Comparison of ENCODE assay signal across 8 cellular contexts in genomic region chr2:54652540-54652939, GRCh38.
DNase-seq lines count a peak whose midpoint lies in the region; ATAC-seq and TF ChIP-seq lines count a peak whose summit lies in the region.

No MANE protein-coding gene starts in this region.

- POLR2A ChIA-PET in T-cell (lab: Charles Lee) = interaction anchor here in 1 of 2 donors (0.6 kb wide), 1 partner anchor 545 kb away, joined by 4 read pairs; no protein-coding TSS in a partner anchor

- no peak for DNase-seq in T-cell
- no peak for DNase-seq in NCI-H2196 treated with DMSO at 0.1 percent for 48 hours (lab: John Stamatoyannopoulos, UW; ENCODE audit: unreplicated experiment)
- DNase-seq in activated CD8-positive, alpha-beta memory T cell treated with anti-CD3 and anti-CD28 coated beads, Interleukin-2, amount 50 U/mL, for 48 hours = no peak
- DNase-seq in right cardiac atrium = no peak
- DNase-seq in stomach = no peak

- TF ChIP-seq CTCF in stomach (IDR thresholded peaks at IDR 0.05) = no peak

- peaks cover 70% of the 10 kb centered on the region for H3K36me3 Mint-ChIP-seq in T-cell

- H3K9me3 ChIP-seq in right cardiac atrium (ENCODE audit: control insufficient read depth, low read length) = no peaks in the 10 kb centered on the region
- no peaks in the 10 kb centered on the region for H3K9me3 ChIP-seq in stomach

- peak overlapping the region; percentile 48 to 62 for H3K27ac Mint-ChIP-seq in T-cell

- H3K4me3 ChIP-seq in right cardiac atrium (ENCODE audit: low read length) = no peak overlapping the region
- H3K4me3 ChIP-seq in stomach = no peak overlapping the region

- peaks cover 0 to 5% (median 5%) of the 10 kb centered on the region in 3 donors for H3K4me1 Mint-ChIP-seq in T-cell

- H3K36me3 ChIP-seq in stomach = peaks cover 85 to 100% (median 100%) of the 10 kb centered on the region in 4 donors

- H3K4me3 Mint-ChIP-seq in T-cell = no peak overlapping the region

- CTCF ChIA-PET in T-cell (lab: Charles Lee) = interaction anchor here (0.6 to 1.0 kb wide), 3 partner anchors 10 to 132 kb away, joined by 3 read pairs; no protein-coding TSS in a partner anchor

- TF ChIP-seq EP300 in stomach (IDR thresholded peaks at IDR 0.05) = no peak

- intact Hi-C loops in right cardiac atrium (cut with DNase I) = no loop called here
- intact Hi-C loops in stomach (cut with DNase I; ENCODE audit: low total_unique reads) = loop anchor here (10.0 kb wide), 1 partner anchor 52 kb away; no protein-coding TSS in a partner anchor

- no peaks in the 10 kb centered on the region for H3K9me3 Mint-ChIP-seq in T-cell

- H3K4me1 ChIP-seq in right cardiac atrium (ENCODE audit: control insufficient read depth, insufficient read depth, low read length) = no peaks in the 10 kb centered on the region
- H3K4me1 ChIP-seq in stomach = peaks cover 0 to 5% (median 0%) of the 10 kb centered on the region in 4 donors

- H3K27me3 Mint-ChIP-seq in T-cell = no peaks in the 10 kb centered on the region

- peak; percentile 88 for ATAC-seq in GM18498 (IDR thresholded peaks at IDR 0.05; ENCODE audit: unreplicated experiment)
- ATAC-seq in GM19438 (IDR thresholded peaks at IDR 0.05; ENCODE audit: low read depth, unreplicated experiment) = peak; percentile 84
- ATAC-seq in HG02943 (IDR thresholded peaks at IDR 0.05; ENCODE audit: low read depth, unreplicated experiment) = peak; percentile 73
- no peak for ATAC-seq in T-cell (replicated peaks in 1 of 4)
- no peak for ATAC-seq in right cardiac atrium

- WGBS in right cardiac atrium = 99% methylated on average over 1 of the region's 1 CpG
- WGBS in stomach, 5 donors = 93 to 100% (median 95%) methylated on average over 1 of the region's 1 CpG

- no peak for TF ChIP-seq POLR2A in stomach (IDR thresholded peaks at IDR 0.05)

- H3K27me3 ChIP-seq in right cardiac atrium (ENCODE audit: control insufficient read depth, insufficient read depth) = no peaks in the 10 kb centered on the region
- H3K27me3 ChIP-seq in stomach = no peaks in the 10 kb centered on the region

- H3K27ac ChIP-seq in right cardiac atrium (ENCODE audit: low read length) (no peak overlapping the region), stomach (no peak overlapping the region)

Comparison
In these comparisons a context has a peak if more than half of its experiments do, and no peak if none do; other contexts are left out.
1. ATAC-seq: peak in GM18498 (single experiment), GM19438 (single experiment) and HG02943 (single experiment); none in T-cell (0 of 4) and right cardiac atrium (0 of 2).